ENCODE assay signal across 2 cellular contexts in the genomic region with DNA sequence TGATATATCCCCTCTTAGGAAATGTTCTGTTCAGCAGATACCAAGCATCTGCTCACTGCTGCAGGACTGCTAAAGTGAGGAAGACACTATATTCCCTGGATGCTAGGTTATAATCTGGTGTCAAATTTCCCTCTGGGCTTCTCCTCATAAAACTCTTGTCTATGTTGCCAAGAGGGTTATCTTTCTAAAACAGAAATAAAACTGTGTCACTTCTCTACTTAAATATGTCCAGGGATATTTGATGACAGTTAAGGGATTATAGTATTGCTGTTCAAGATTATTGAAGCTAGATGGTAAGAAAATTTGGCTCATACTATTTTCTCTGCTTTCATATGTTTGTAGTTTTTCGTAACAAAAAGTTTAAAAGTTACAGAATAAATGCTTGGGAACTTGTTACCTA.
TF ChIP-seq lines count a peak whose summit lies in the region.

No MANE protein-coding gene starts in this region.

TF ChIP-seq in A549, 52 proteins besides CTCF, POLR2A, EP300 and RAD21:
- TF ChIP-seq, protein P1, sequence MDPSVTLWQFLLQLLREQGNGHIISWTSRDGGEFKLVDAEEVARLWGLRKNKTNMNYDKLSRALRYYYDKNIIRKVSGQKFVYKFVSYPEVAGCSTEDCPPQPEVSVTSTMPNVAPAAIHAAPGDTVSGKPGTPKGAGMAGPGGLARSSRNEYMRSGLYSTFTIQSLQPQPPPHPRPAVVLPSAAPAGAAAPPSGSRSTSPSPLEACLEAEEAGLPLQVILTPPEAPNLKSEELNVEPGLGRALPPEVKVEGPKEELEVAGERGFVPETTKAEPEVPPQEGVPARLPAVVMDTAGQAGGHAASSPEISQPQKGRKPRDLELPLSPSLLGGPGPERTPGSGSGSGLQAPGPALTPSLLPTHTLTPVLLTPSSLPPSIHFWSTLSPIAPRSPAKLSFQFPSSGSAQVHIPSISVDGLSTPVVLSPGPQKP (IDR thresholded peaks at IDR 0.05; ENCODE audit: low read depth, low read length) = no peak
- no peak for TF ChIP-seq FOXS1 (CRISPR knock-in tag; IDR thresholded peaks at IDR 0.05)
- TF ChIP-seq JUNB (IDR thresholded peaks at IDR 0.05) = no peak
- TF ChIP-seq HEYL (CRISPR knock-in tag; IDR thresholded peaks at IDR 0.05) = no peak

TF ChIP-seq in K562, 482 proteins besides CTCF, POLR2A, EP300 and RAD21:
- TF ChIP-seq ZNF583 (CRISPR knock-in tag; IDR thresholded peaks at IDR 0.05) (no peak), TBP (optimal IDR thresholded peaks at IDR 0.05; ENCODE audit: low read depth, low read length) (no peak), RBFOX2 (IDR thresholded peaks at IDR 0.05; ENCODE audit: low read depth, low read length) (no peak), NCOR1 (IDR thresholded peaks at IDR 0.05) (peak; percentile 28; the same call in 1 of the 2 replicates), KDM1A (IDR thresholded peaks at IDR 0.05) (0 out of 4 replicates have a peak, but pooled peaks of 1 of the 2 experiments have one; percentile 7), SAFB2 (IDR thresholded peaks at IDR 0.05; ENCODE audit: borderline replicate concordance, low read depth, low read length, severe bottlenecking) (no peak), FUS (optimal IDR thresholded peaks at IDR 0.05; ENCODE audit: low read depth, low read length) (no peak), ZNF175 (CRISPR knock-in tag; IDR thresholded peaks at IDR 0.05; ENCODE audit: low read depth) (no peak), GATA2 (CRISPR knock-in tag; IDR thresholded peaks at IDR 0.05) (0 out of 2 replicates have a peak, but pooled peaks have one; percentile 15), ZNF696 (CRISPR knock-in tag; conservative IDR thresholded peaks at IDR 0.05) (no peak), RFX1 (IDR thresholded peaks at IDR 0.05) (no peak), TCF3 (CRISPR knock-in tag; IDR thresholded peaks at IDR 0.05) (peak; percentile 75), PHF21A (IDR thresholded peaks at IDR 0.05; ENCODE audit: borderline replicate concordance, low read depth) (no peak), MTA2 (IDR thresholded peaks at IDR 0.05; ENCODE audit: low read depth) (0 out of 2 replicates have a peak, but pooled peaks have one; percentile 21), ELF1 (tag; IDR thresholded peaks at IDR 0.05) (no peak), TEAD4 (IDR thresholded peaks at IDR 0.05; ENCODE audit: low read length) (peak; percentile 24; the same call in 1 of the 2 replicates), TEAD4 (CRISPR knock-in tag; IDR thresholded peaks at IDR 0.05; ENCODE audit: borderline replicate concordance) (no peak), CBFA2T3 (IDR thresholded peaks at IDR 0.05) (peak; percentile 73), MEIS2 (IDR thresholded peaks at IDR 0.05; ENCODE audit: partially characterized antibody) (peak; percentile 51), ZNF197 (CRISPR knock-in tag; IDR thresholded peaks at IDR 0.05; ENCODE audit: low read depth) (no peak), CBFA2T2 (conservative IDR thresholded peaks at IDR 0.05) (0 out of 2 replicates have a peak, but pooled peaks have one; percentile 40), SMARCA4 (IDR thresholded peaks at IDR 0.05) (0 out of 2 replicates have a peak, but pooled peaks have one; percentile 41), ZNF324 (CRISPR knock-in tag; IDR thresholded peaks at IDR 0.05) (no peak), ARID1B (IDR thresholded peaks at IDR 0.05) (peak; percentile 76), NCOA2 (IDR thresholded peaks at IDR 0.05; ENCODE audit: partially characterized antibody in 2 of 2) (no peak), POLR2AphosphoS5 (IDR thresholded peaks at IDR 0.05; ENCODE audit: control insufficient read depth, insufficient read depth, low read depth, low read length) (no peak), TAL1 (IDR thresholded peaks at IDR 0.05) (peak; percentile 58), SLC30A9 (CRISPR knock-in tag; IDR thresholded peaks at IDR 0.05) (no peak)
- TF ChIP-seq, protein P2, sequence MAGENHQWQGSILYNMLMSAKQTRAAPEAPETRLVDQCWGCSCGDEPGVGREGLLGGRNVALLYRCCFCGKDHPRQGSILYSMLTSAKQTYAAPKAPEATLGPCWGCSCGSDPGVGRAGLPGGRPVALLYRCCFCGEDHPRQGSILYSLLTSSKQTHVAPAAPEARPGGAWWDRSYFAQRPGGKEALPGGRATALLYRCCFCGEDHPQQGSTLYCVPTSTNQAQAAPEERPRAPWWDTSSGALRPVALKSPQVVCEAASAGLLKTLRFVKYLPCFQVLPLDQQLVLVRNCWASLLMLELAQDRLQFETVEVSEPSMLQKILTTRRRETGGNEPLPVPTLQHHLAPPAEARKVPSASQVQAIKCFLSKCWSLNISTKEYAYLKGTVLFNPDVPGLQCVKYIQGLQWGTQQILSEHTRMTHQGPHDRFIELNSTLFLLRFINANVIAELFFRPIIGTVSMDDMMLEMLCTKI (IDR thresholded peaks at IDR 0.05; ENCODE audit: partially characterized antibody) = no peak
- TF ChIP-seq, protein P3, sequence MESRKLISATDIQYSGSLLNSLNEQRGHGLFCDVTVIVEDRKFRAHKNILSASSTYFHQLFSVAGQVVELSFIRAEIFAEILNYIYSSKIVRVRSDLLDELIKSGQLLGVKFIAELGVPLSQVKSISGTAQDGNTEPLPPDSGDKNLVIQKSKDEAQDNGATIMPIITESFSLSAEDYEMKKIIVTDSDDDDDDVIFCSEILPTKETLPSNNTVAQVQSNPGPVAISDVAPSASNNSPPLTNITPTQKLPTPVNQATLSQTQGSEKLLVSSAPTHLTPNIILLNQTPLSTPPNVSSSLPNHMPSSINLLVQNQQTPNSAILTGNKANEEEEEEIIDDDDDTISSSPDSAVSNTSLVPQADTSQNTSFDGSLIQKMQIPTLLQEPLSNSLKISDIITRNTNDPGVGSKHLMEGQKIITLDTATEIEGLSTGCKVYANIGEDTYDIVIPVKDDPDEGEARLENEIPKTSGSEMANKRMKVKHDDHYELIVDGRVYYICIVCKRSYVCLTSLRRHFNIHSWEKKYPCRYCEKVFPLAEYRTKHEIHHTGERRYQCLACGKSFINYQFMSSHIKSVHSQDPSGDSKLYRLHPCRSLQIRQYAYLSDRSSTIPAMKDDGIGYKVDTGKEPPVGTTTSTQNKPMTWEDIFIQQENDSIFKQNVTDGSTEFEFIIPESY (CRISPR knock-in tag; IDR thresholded peaks at IDR 0.05) = no peak
- TF ChIP-seq, protein P4, sequence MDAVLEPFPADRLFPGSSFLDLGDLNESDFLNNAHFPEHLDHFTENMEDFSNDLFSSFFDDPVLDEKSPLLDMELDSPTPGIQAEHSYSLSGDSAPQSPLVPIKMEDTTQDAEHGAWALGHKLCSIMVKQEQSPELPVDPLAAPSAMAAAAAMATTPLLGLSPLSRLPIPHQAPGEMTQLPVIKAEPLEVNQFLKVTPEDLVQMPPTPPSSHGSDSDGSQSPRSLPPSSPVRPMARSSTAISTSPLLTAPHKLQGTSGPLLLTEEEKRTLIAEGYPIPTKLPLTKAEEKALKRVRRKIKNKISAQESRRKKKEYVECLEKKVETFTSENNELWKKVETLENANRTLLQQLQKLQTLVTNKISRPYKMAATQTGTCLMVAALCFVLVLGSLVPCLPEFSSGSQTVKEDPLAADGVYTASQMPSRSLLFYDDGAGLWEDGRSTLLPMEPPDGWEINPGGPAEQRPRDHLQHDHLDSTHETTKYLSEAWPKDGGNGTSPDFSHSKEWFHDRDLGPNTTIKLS (IDR thresholded peaks at IDR 0.05; ENCODE audit: borderline replicate concordance, low read depth) = no peak
- TF ChIP-seq, protein P5, sequence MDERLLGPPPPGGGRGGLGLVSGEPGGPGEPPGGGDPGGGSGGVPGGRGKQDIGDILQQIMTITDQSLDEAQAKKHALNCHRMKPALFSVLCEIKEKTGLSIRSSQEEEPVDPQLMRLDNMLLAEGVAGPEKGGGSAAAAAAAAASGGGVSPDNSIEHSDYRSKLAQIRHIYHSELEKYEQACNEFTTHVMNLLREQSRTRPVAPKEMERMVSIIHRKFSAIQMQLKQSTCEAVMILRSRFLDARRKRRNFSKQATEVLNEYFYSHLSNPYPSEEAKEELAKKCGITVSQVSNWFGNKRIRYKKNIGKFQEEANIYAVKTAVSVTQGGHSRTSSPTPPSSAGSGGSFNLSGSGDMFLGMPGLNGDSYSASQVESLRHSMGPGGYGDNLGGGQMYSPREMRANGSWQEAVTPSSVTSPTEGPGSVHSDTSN (CRISPR knock-in tag; IDR thresholded peaks at IDR 0.05; ENCODE audit: low read depth) = no peak
- TF ChIP-seq, protein P5 (tag; conservative IDR thresholded peaks at IDR 0.05; ENCODE audit: low read depth) = peak; percentile 30; the same call in 1 of the 2 replicates
- TF ChIP-seq, protein P6, sequence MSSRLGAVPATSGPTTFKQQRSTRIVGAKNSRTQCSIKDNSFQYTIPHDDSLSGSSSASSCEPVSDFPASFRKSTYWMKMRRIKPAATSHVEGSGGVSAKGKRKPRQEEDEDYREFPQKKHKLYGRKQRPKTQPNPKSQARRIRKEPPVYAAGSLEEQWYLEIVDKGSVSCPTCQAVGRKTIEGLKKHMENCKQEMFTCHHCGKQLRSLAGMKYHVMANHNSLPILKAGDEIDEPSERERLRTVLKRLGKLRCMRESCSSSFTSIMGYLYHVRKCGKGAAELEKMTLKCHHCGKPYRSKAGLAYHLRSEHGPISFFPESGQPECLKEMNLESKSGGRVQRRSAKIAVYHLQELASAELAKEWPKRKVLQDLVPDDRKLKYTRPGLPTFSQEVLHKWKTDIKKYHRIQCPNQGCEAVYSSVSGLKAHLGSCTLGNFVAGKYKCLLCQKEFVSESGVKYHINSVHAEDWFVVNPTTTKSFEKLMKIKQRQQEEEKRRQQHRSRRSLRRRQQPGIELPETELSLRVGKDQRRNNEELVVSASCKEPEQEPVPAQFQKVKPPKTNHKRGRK (tag; IDR thresholded peaks at IDR 0.05) = no peak
TF ChIP-seq in K562: peak in this region for 13.
